ENCODE assay signal across 9 cellular contexts in the genomic region with DNA sequence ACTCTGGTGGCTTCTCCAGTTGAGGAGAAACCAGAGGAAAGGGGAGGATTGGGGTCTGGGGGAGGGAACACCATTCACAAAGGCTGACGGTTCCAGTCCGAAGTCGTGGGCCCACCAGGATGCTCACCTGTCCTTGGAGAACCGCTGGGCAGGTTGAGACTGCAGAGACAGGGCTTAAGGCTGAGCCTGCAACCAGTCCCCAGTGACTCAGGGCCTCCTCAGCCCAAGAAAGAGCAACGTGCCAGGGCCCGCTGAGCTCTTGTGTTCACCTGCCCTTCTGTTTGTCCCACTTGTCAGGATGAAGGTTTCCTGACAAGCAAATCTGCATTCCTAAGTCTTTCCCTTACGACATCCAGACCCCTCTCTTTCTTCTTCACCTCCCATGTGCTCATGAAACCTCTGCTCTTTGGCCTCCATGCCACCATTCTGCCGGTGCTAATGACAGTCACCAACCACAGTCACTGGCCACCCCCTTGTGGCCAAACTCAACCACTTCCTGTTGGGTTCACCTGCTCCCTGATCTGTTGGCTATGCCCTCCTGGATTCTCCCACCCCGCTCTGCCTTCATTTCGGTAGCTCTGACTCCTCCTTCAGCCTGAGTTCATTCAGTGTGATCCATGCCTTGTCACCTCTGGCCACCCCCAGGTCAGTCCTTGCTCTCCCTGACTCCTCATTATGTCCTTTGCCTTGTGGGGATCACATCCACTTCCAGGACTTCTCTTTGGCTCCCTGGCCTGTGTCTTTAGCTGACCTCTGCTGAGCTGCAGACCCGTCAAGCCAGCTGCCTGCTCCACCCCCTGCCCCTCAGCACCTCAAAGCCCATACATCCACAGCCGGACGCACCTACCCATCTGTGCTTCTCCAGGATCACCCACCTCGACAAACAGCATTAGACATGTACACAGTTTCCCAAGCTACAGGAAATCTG. TPM values are rescaled to one million over a fixed set of nuclear protein-coding genes. Genes with fewer than 3 reads are reported as not detected.
A peak's percentile ranks its signal among the peaks of the same experiment; 100 is the strongest.
DNase-seq lines count a peak whose midpoint lies in the region; ATAC-seq and TF ChIP-seq lines count a peak whose summit lies in the region.
"Had no signal": no experiment of that assay in that cellular context is flagged by ENCODE, and none has a peak within 500 bp of the region (broad histone marks: within the 10 kb centered on the region; RNA-seq: fewer than 3 reads in every experiment).

No MANE protein-coding gene starts in this region.

- no peak overlapping the region for H3K4me3 Mint-ChIP-seq in stimulated activated memory B cell treated with anti-CD40 and anti-IgM and Interleukin-4, amounts not matched to agents 10 μg/mL and 1 μg/mL and 100 μg/mL, for 72 hours

- H3K27ac Mint-ChIP-seq in stimulated activated memory B cell treated with anti-CD40 and anti-IgM and Interleukin-4, amounts not matched to agents 10 μg/mL and 1 μg/mL and 100 μg/mL, for 72 hours: no peak overlapping the region

- TF ChIP-seq CTCF in 22Rv1 (IDR thresholded peaks at IDR 0.05): peak; percentile 33
- peak; percentile 20 for TF ChIP-seq CTCF in GM13976 (IDR thresholded peaks at IDR 0.05; ENCODE audit: borderline replicate concordance, control extremely low read depth, extremely low read depth, insufficient read depth, missing control alignments)
- TF ChIP-seq CTCF in cardiac fibroblast (IDR thresholded peaks at IDR 0.05; ENCODE audit: low read depth, low read length): peak; percentile 2

- H3K27ac ChIP-seq in 22Rv1: no peak overlapping the region

- H3K9me3 Mint-ChIP-seq in stimulated activated memory B cell treated with anti-CD40 and anti-IgM and Interleukin-4, amounts not matched to agents 10 μg/mL and 1 μg/mL and 100 μg/mL, for 72 hours: no peaks in the 10 kb centered on the region

- in situ Hi-C loops in GM13976 (cut with MboI; ENCODE audit: low sequenced_read_pairs, unreplicated experiment): no loop called here
- in situ Hi-C loops in G401 (cut with HindIII; ENCODE audit: low sequenced_read_pairs): no loop called here

- DNase-seq in GM13976 (ENCODE audit: low spot score) (peak; percentile 71), HK-2 (ENCODE audit: unreplicated experiment) (peak; percentile 58), cardiac fibroblast (ENCODE audit: low read depth in 2 of 2) (no peak), dedifferentiated amniotic fluid mesenchymal stem cell (ENCODE audit: extremely low spot score) (no peak), NCI-H2107 treated with DMSO at 0.1 percent for 48 hours (lab: John Stamatoyannopoulos, UW; ENCODE audit: unreplicated experiment) (no peak), G401 (ENCODE audit: low spot score) (no peak)

- H3K4me1 Mint-ChIP-seq in stimulated activated memory B cell treated with anti-CD40 and anti-IgM and Interleukin-4, amounts not matched to agents 10 μg/mL and 1 μg/mL and 100 μg/mL, for 72 hours: no peaks in the 10 kb centered on the region

- peaks cover 48% of the 10 kb centered on the region for H3K27me3 Mint-ChIP-seq in stimulated activated memory B cell treated with anti-CD40 and anti-IgM and Interleukin-4, amounts not matched to agents 10 μg/mL and 1 μg/mL and 100 μg/mL, for 72 hours

- no peak overlapping the region for H3K4me3 ChIP-seq in cardiac fibroblast (replicated peaks in 1 of 2; ENCODE audit: low read depth in 2 of 2, low read length in 2 of 2)
- H3K4me3 ChIP-seq: lung had no signal

- no peaks in the 10 kb centered on the region for H3K36me3 Mint-ChIP-seq in stimulated activated memory B cell treated with anti-CD40 and anti-IgM and Interleukin-4, amounts not matched to agents 10 μg/mL and 1 μg/mL and 100 μg/mL, for 72 hours

- ATAC-seq in stimulated activated memory B cell treated with anti-CD40 and anti-IgM and Interleukin-4, amounts not matched to agents 10 μg/mL and 1 μg/mL and 100 μg/mL, for 72 hours: no peak

RNA-seq across cellular contexts. Expression of gene EMX1, which starts 17.6 kb away (rescaled TPM):
- not detected in 2 replicates for total RNA-seq in G401 (2014; rRNA removed; shearing (Covaris generic))

RNA-seq across cellular contexts. Expression of gene SPR, which starts 47.7 kb away (rescaled TPM):
- total RNA-seq in G401 (2014; rRNA removed; shearing (Covaris generic)): 55.9 and 65.8 TPM in 2 replicates

Comparison
In these comparisons a context has a peak if more than half of its experiments do, and no peak if none do; other contexts are left out.
1. DNase-seq: peak in GM13976 (single experiment) and HK-2 (single experiment); none in cardiac fibroblast (0 of 2), dedifferentiated amniotic fluid mesenchymal stem cell (single experiment), NCI-H2107 treated with DMSO at 0.1 percent for 48 hours (single experiment) and G401 (single experiment).
2. Peak in every context shown above with its lines, with median percentiles within 50 percentile points of each other: CTCF ChIP-seq.